ENCODE assay signal across 14 cellular contexts in the genomic region with DNA sequence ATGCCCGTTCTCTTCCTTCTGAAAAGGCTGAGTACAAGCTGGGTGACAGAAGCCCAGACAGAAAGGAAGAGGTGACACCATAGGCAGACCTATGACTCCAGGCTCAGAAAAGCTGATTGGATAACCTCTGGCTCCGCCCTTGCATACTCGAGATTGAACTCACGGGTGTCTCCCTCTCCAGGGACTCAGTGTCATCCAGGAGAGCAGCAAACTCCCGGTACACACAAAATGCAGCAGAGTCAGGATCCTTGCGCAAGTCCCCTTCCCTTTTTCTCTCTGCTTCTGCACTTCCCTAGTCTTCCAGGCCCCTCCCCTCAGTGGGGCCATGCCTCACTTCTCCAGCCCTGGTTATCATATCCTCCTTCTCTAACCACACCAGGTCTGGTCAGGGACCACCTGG. TPM values are rescaled to one million over a fixed set of nuclear protein-coding genes. Genes with fewer than 3 reads are reported as not detected.
DNase-seq lines count a peak whose midpoint lies in the region; ATAC-seq and TF ChIP-seq lines count a peak whose summit lies in the region.
"Had no signal": no experiment of that assay in that cellular context is flagged by ENCODE, and none has a peak within 500 bp of the region (broad histone marks: within the 10 kb centered on the region; RNA-seq: fewer than 3 reads in every experiment).

No MANE protein-coding gene starts in this region.

- H3K27ac ChIP-seq in right cardiac atrium (ENCODE audit: low read length) (no peak overlapping the region), dorsolateral prefrontal cortex (no peak overlapping the region)
- H3K27ac ChIP-seq: cardiac muscle cell, right atrium auricular region had no signal

- no peak for TF ChIP-seq CTCF in dorsolateral prefrontal cortex (IDR thresholded peaks at IDR 0.05 in 54 of 56, conservative IDR thresholded peaks at IDR 0.05 in 2 of 56; ENCODE audit: low read depth in 1 of 56, partially characterized antibody in 56 of 56)

- no peaks in the 10 kb centered on the region for H3K27me3 ChIP-seq in right cardiac atrium (ENCODE audit: control insufficient read depth, insufficient read depth)
- peaks cover 0 to 3% (median 0%) of the 10 kb centered on the region in 45 donors for H3K27me3 ChIP-seq in dorsolateral prefrontal cortex
- H3K27me3 ChIP-seq: right atrium auricular region had no signal

- peak in 2 of 3 donors; percentile 35 to 66 for DNase-seq in right cardiac atrium
- no peak for DNase-seq in Right ventricle myocardium inferior (ENCODE audit: missing footprints)
- peak; percentile 79 for DNase-seq in NOMO-1 treated with dmso at 0.1 percent for 144 hours (lab: John Stamatoyannopoulos, UW; ENCODE audit: unreplicated experiment)
- peak; percentile 26 for DNase-seq in globus pallidus (ENCODE audit: low spot score)
- DNase-seq in dorsolateral prefrontal cortex, result no peak
- DNase-seq in glomerular visceral epithelial cell (ENCODE audit: extremely low spot score), result no peak
- DNase-seq in inferior parietal cortex (ENCODE audit: extremely low spot score), result no peak
- DNase-seq: activated T-cell treated with anti-CD3 and anti-CD28 coated beads, Interleukin-2, amount 50 U/mL, for 1 hour; NCI-H1694 treated with DMSO at 0.1 percent for 48 hours had no signal

- H3K4me3 ChIP-seq in right cardiac atrium (ENCODE audit: low read length), result no peak overlapping the region
- no peak overlapping the region for H3K4me3 ChIP-seq in dorsolateral prefrontal cortex
- H3K4me3 ChIP-seq: cardiac muscle cell, right atrium auricular region had no signal

- WGBS in right cardiac atrium, result 52% methylated on average over 6 of the region's 6 CpGs

- no peaks in the 10 kb centered on the region for H3K9me3 ChIP-seq in right cardiac atrium (ENCODE audit: control insufficient read depth, low read length)
- H3K9me3 ChIP-seq: right atrium auricular region had no signal

- H3K4me1 ChIP-seq in right cardiac atrium (ENCODE audit: control insufficient read depth, insufficient read depth, low read length), result peaks cover 2% of the 10 kb centered on the region

- intact Hi-C loops in right cardiac atrium (cut with DNase I) (loop anchor here (10.0 kb wide), 3 partner anchors 152 to 342 kb away; a partner anchor contains a TSS), Right ventricle myocardium inferior (cut with DNase I) (no loop called here), dorsolateral prefrontal cortex (cut with DNase I) (no loop called here)

- ATAC-seq in right cardiac atrium (no peak), Right ventricle myocardium inferior (no peak), GM18502 (IDR thresholded peaks at IDR 0.05; ENCODE audit: poor library complexity, unreplicated experiment) (no peak)

RNA-seq across cellular contexts. Expression of a gene that starts 9.8 kb away (rescaled TPM):
- 1 to 10 TPM; 2.6 to 7.3 (median 6.0) TPM for total RNA-seq in right cardiac atrium
- 9.0 TPM for polyA plus RNA-seq in right cardiac atrium
- total RNA-seq in Right ventricle myocardium inferior, result 12.6 TPM
- total RNA-seq in dorsolateral prefrontal cortex, result 100 to 1,000 TPM in 7 of 120 experiments, 10 to 100 TPM in 113; 16.9 to 139 (median 69.6) TPM
- total RNA-seq: CD4-positive, CD25-positive, alpha-beta regulatory T cell; lung microvascular endothelial cell had no signal
- polyA plus RNA-seq: CD4-positive, CD25-positive, alpha-beta regulatory T cell had no signal

RNA-seq across cellular contexts. Expression of a gene that starts 33.6 kb away (rescaled TPM):
- total RNA-seq in right cardiac atrium (10 to 100 TPM in 1 of 4 donors, 1 to 10 TPM in 3; 2.1 to 11.7 (median 5.5) TPM), Right ventricle myocardium inferior (18.3 TPM), dorsolateral prefrontal cortex (100 to 1,000 TPM in 3 of 120 experiments, 10 to 100 TPM in 117; 23.2 to 106 (median 68.8) TPM)
- polyA plus RNA-seq in right cardiac atrium, result 4.1 TPM
- total RNA-seq: CD4-positive, CD25-positive, alpha-beta regulatory T cell; lung microvascular endothelial cell had no signal
- polyA plus RNA-seq: CD4-positive, CD25-positive, alpha-beta regulatory T cell had no signal

RNA-seq across cellular contexts. Expression of a gene that starts 56.0 kb away (rescaled TPM):
- total RNA-seq in right cardiac atrium (not detected), Right ventricle myocardium inferior (not detected), dorsolateral prefrontal cortex (under 1 TPM in 28 of 120 experiments, not detected in 92; 0.11 to 0.60 (median 0.21) TPM)
- not detected for polyA plus RNA-seq in right cardiac atrium
- total RNA-seq: cardiac muscle cell, lung microvascular endothelial cell, right atrium auricular region had no signal
- polyA plus RNA-seq: cardiac muscle cell had no signal

Comparison
In these comparisons a context has a peak if more than half of its experiments do, and no peak if none do; other contexts are left out.
1. DNase-seq: peak in right cardiac atrium (2 of 3), NOMO-1 treated with dmso at 0.1 percent for 144 hours (single experiment) and globus pallidus (single experiment); none in Right ventricle myocardium inferior (single experiment), dorsolateral prefrontal cortex (0 of 10), glomerular visceral epithelial cell (single experiment) and inferior parietal cortex (single experiment).
2. intact Hi-C loops: an anchor here in right cardiac atrium (10.0 kb wide); none called in Right ventricle myocardium inferior and dorsolateral prefrontal cortex.